In genomic region chr19:39130337-39131254, GRCh38 we compare ENCODE assay signal across 11 cellular contexts. TPM values are rescaled to one million over a fixed set of nuclear protein-coding genes. Genes with fewer than 3 reads are reported as not detected.
DNase-seq lines count a peak whose midpoint lies in the region; ATAC-seq, FAIRE-seq and TF ChIP-seq lines count a peak whose summit lies in the region.
"Had no signal": no experiment of that assay in that cellular context is flagged by ENCODE, and none has a peak within 500 bp of the region (broad histone marks: within the 10 kb centered on the region; RNA-seq: fewer than 3 reads in every experiment).

No MANE protein-coding gene starts in this region.

- peaks cover 89% of the 10 kb centered on the region for H3K4me1 Mint-ChIP-seq in brain

- peak overlapping the region; percentile 71 for H3K9ac ChIP-seq in BLaER1

- no peak for FAIRE-seq in pancreas (lab: Jason Lieb, UNC)

- H3K27ac ChIP-seq in BLaER1 (peak overlapping the region; percentile 74), HEK293 (ENCODE audit: extremely low read depth, low read depth, low read length) (no peak overlapping the region), pancreas (peak overlapping the region; percentile 10 to 78 (median 14))
- H3K27ac ChIP-seq: SK-N-MC had no signal

- H4K20me1 ChIP-seq in BLaER1, result peaks cover 84% of the 10 kb centered on the region

- H3K4me3 Mint-ChIP-seq in brain, result peak overlapping the region in 2 of 5 experiments; percentile 8 to 47

- H3K4me1 ChIP-seq in BLaER1, result peaks cover 90% of the 10 kb centered on the region
- peaks cover 46% of the 10 kb centered on the region for H3K4me1 ChIP-seq in HEK293 (ENCODE audit: control insufficient read depth, insufficient read depth, low read length)
- H3K4me1 ChIP-seq in pancreas, result peaks cover 30 to 48% (median 39%) of the 10 kb centered on the region in 3 donors

- ATAC-seq in pancreas (no peak), HG03565 (IDR thresholded peaks at IDR 0.05; ENCODE audit: unreplicated experiment) (no peak), HG03097 (IDR thresholded peaks at IDR 0.05; ENCODE audit: low FRiP score, unreplicated experiment) (no peak)

- peak overlapping the region; percentile 46 for H3K4me3 ChIP-seq in BLaER1
- H3K4me3 ChIP-seq in HEK293 (ENCODE audit: low read depth, low read length), result no peak overlapping the region
- H3K4me3 ChIP-seq in pancreas, result no peak overlapping the region
- H3K4me3 ChIP-seq: SK-N-MC had no signal

- no peaks in the 10 kb centered on the region for H3K36me3 Mint-ChIP-seq in brain

- peaks cover 0 to 3% (median 0%) of the 10 kb centered on the region in 5 experiments for H3K9me3 Mint-ChIP-seq in brain

- POLR2A ChIA-PET in HEK293 (lab: Yijun Ruan, JAX), result no interaction called here

- WGBS in pancreas, 2 donors, result 64% methylated on average over 22 of the region's 22 CpGs

- H3K9me3 ChIP-seq in BLaER1, result no peaks in the 10 kb centered on the region
- no peaks in the 10 kb centered on the region for H3K9me3 ChIP-seq in HEK293 (ENCODE audit: control insufficient read depth, insufficient read depth, low read depth, low read length)
- H3K9me3 ChIP-seq in pancreas, result no peaks in the 10 kb centered on the region
- H3K9me3 ChIP-seq: BE2C had no signal

- H3K4me2 ChIP-seq in BLaER1, result peak overlapping the region; percentile 84

- no peaks in the 10 kb centered on the region for H3K27me3 ChIP-seq in BLaER1
- H3K27me3 ChIP-seq in pancreas, result no peaks in the 10 kb centered on the region
- H3K27me3 ChIP-seq: BE2C had no signal

- H3K27me3 Mint-ChIP-seq in brain, result peaks cover 6% of the 10 kb centered on the region

- no peak for TF ChIP-seq CTCF in HEK293 (tag by site-specific recombination; IDR thresholded peaks at IDR 0.05)
- TF ChIP-seq CTCF in brain (conservative IDR thresholded peaks at IDR 0.05), result no peak
- TF ChIP-seq CTCF in pancreas (IDR thresholded peaks at IDR 0.05), result no peak

- H3K36me3 ChIP-seq in BLaER1 (no peaks in the 10 kb centered on the region), HEK293 (ENCODE audit: control insufficient read depth in 2 of 2, insufficient read depth in 1 of 2, low read length in 2 of 2) (no peaks in the 10 kb centered on the region; a peak in 2 of 3 replicates), pancreas (no peaks in the 10 kb centered on the region)
- H3K36me3 ChIP-seq: BE2C had no signal

- no peak for DNase-seq in pancreas
- DNase-seq in activated CD4-positive, alpha-beta T cell treated with anti-CD3 and anti-CD28 coated beads for 48 hours, result no peak
- no peak for DNase-seq in effector CD4-positive, alpha-beta T cell
- DNase-seq: NCI-H748 treated with DMSO at 0.1 percent for 48 hours had no signal

- H3K27ac Mint-ChIP-seq in brain, result peak overlapping the region; percentile 7 to 49 (median 39)

- intact Hi-C loops in pancreas (cut with DNase I), result loop anchor here in 2 of 3 donors (5.0 to 10.0 kb wide), 2 partner anchors 54 to 57 kb away; no protein-coding TSS in a partner anchor

- CTCF ChIA-PET in HEK293 (lab: Yijun Ruan, JAX), result interaction anchor here (1.3 to 1.4 kb wide), 2 partner anchors 8 to 57 kb away, joined by 4 to 7 read pairs; no protein-coding TSS in a partner anchor

TF ChIP-seq in HEK293, 187 proteins besides CTCF, POLR2A, EP300 and RAD21 (continues in another document):
- TF ChIP-seq ZNF16 (tag by site-specific recombination; IDR thresholded peaks at IDR 0.05; ENCODE audit: low read depth), result no peak
- no peak for TF ChIP-seq ATF2 (tag by site-specific recombination; IDR thresholded peaks at IDR 0.05; ENCODE audit: low read depth)
- no peak for TF ChIP-seq HOXD13 (CRISPR knock-in tag; IDR thresholded peaks at IDR 0.05; ENCODE audit: borderline replicate concordance)
- no peak for TF ChIP-seq ZNF132 (tag by site-specific recombination; IDR thresholded peaks at IDR 0.05; ENCODE audit: borderline replicate concordance)
- TF ChIP-seq ZNF416 (tag by site-specific recombination; IDR thresholded peaks at IDR 0.05), result no peak
- TF ChIP-seq ZNF2 (tag by site-specific recombination; IDR thresholded peaks at IDR 0.05), result no peak
- TF ChIP-seq ZNF138 (tag by site-specific recombination; IDR thresholded peaks at IDR 0.05; ENCODE audit: borderline replicate concordance), result no peak
- TF ChIP-seq, protein P1, sequence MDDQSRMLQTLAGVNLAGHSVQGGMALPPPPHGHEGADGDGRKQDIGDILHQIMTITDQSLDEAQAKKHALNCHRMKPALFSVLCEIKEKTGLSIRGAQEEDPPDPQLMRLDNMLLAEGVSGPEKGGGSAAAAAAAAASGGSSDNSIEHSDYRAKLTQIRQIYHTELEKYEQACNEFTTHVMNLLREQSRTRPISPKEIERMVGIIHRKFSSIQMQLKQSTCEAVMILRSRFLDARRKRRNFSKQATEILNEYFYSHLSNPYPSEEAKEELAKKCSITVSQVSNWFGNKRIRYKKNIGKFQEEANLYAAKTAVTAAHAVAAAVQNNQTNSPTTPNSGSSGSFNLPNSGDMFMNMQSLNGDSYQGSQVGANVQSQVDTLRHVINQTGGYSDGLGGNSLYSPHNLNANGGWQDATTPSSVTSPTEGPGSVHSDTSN (CRISPR knock-in tag; IDR thresholded peaks at IDR 0.05), result no peak
- peak; percentile 85 for TF ChIP-seq ZNF600 (tag by site-specific recombination; IDR thresholded peaks at IDR 0.05)
- no peak for TF ChIP-seq ZNF488 (tag by site-specific recombination; IDR thresholded peaks at IDR 0.05)
- TF ChIP-seq ZNF692 (tag by site-specific recombination; IDR thresholded peaks at IDR 0.05), result 0 out of 2 replicates have a peak, but pooled peaks have one; percentile 16
- TF ChIP-seq ZNF48 (tag by site-specific recombination; IDR thresholded peaks at IDR 0.05), result no peak
- no peak for TF ChIP-seq ZNF140 (tag by site-specific recombination; IDR thresholded peaks at IDR 0.05)
- no peak for TF ChIP-seq ZBTB48 (tag by site-specific recombination; IDR thresholded peaks at IDR 0.05)
- TF ChIP-seq ZBTB26 (tag by site-specific recombination; optimal IDR thresholded peaks at IDR 0.05), result peak; percentile 15
- TF ChIP-seq GLI2 (tag by site-specific recombination; IDR thresholded peaks at IDR 0.05; ENCODE audit: borderline replicate concordance, low read depth), result no peak
- no peak for TF ChIP-seq ZNF426 (tag by site-specific recombination; IDR thresholded peaks at IDR 0.05)
- no peak for TF ChIP-seq ZNF558 (tag by site-specific recombination; IDR thresholded peaks at IDR 0.05)
- TF ChIP-seq, protein P2, sequence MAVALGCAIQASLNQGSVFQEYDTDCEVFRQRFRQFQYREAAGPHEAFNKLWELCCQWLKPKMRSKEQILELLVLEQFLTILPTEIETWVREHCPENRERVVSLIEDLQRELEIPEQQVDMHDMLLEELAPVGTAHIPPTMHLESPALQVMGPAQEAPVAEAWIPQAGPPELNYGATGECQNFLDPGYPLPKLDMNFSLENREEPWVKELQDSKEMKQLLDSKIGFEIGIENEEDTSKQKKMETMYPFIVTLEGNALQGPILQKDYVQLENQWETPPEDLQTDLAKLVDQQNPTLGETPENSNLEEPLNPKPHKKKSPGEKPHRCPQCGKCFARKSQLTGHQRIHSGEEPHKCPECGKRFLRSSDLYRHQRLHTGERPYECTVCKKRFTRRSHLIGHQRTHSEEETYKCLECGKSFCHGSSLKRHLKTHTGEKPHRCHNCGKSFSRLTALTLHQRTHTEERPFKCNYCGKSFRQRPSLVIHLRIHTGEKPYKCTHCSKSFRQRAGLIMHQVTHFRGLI (tag by site-specific recombination; IDR thresholded peaks at IDR 0.05), result no peak

RNA-seq across cellular contexts. Expression of gene PAK4, which starts 5.0 kb away (rescaled TPM):
- 90.2 TPM for polyA plus RNA-seq in brain (ENCODE audit: insufficient read depth, low read depth, low replicate concordance)
- total RNA-seq in pancreas, result 10 to 100 TPM; 19.4 to 37.2 (median 28.5) TPM
- 10 to 100 TPM; 29.9 to 38.4 TPM for polyA plus RNA-seq in pancreas

RNA-seq across cellular contexts. Expression of gene ACP7, which starts 46.4 kb away (rescaled TPM):
- polyA plus RNA-seq in brain (ENCODE audit: insufficient read depth, low read depth, low replicate concordance) (1.3 TPM), pancreas (under 1 TPM; 0.11 to 0.42 TPM)
- under 1 TPM in 1 of 6 donors, not detected in 5; 0.09 TPM for total RNA-seq in pancreas
